Comparison of ENCODE assay signal across 9 cellular contexts in genomic region chrX:68594769-68595168, GRCh38.
"Had no signal": no experiment of that assay in that cellular context is flagged by ENCODE, and none has a peak within 500 bp of the region (broad histone marks: within the 10 kb centered on the region; RNA-seq: fewer than 3 reads in every experiment).

No MANE protein-coding gene starts in this region.

- DNase-seq: GM23248, GOT3, H7, HFFc6, IMR-90, KBM-7 had no signal

- H3K27ac Mint-ChIP-seq: HFFc6 had no signal

- H2AFZ ChIP-seq: GM23248 had no signal

- ATAC-seq: HCT116 had no signal

- FAIRE-seq: HTR-8/SVneo had no signal

- H3K9me3 ChIP-seq: HAP-1 had no signal

- H3K4me3 Mint-ChIP-seq: HFFc6 had no signal

- H3K9ac ChIP-seq: GM23248 had no signal

- H3K27ac ChIP-seq: GM23248 had no signal

- H3K4me3 ChIP-seq: GM23248, HAP-1 had no signal

- H3K4me1 ChIP-seq: HAP-1 had no signal

- H3K36me3 ChIP-seq: HAP-1 had no signal
